13 cellular contexts compared by ENCODE assay signal in genomic region chr17:75722542-75723095, GRCh38. TPM values are rescaled to one million over a fixed set of nuclear protein-coding genes. Genes with fewer than 3 reads are reported as not detected.
DNase-seq lines count a peak whose midpoint lies in the region; ATAC-seq and TF ChIP-seq lines count a peak whose summit lies in the region.
"Had no signal": no experiment of that assay in that cellular context is flagged by ENCODE, and none has a peak within 500 bp of the region (broad histone marks: within the 10 kb centered on the region; RNA-seq: fewer than 3 reads in every experiment).

No MANE protein-coding gene starts in this region.

- no peak for TF ChIP-seq CTCF in Calu3 (IDR thresholded peaks at IDR 0.05; ENCODE audit: unreplicated experiment)
- no peak for TF ChIP-seq CTCF in body of pancreas (IDR thresholded peaks at IDR 0.05)
- no peak for TF ChIP-seq CTCF in hepatocyte (IDR thresholded peaks at IDR 0.05; ENCODE audit: poor library complexity)

- peak overlapping the region; percentile 86 for H3K4me2 ChIP-seq in hepatocyte

- intact Hi-C loops in Calu3 (cut with micrococcal nuclease; ENCODE audit: unreplicated experiment), result loop anchor here (5.0 kb wide), 1 partner anchor 45 kb away; no protein-coding TSS in a partner anchor
- intact Hi-C loops in body of pancreas (cut with DNase I), result no loop called here

- peaks cover 0 to 2% of the 10 kb centered on the region in 2 donors for H3K36me3 ChIP-seq in body of pancreas (replicated peaks in 1 of 2; ENCODE audit: insufficient read depth in 1 of 2, low read depth in 2 of 2)
- no peaks in the 10 kb centered on the region for H3K36me3 ChIP-seq in hepatocyte (replicated peaks; ENCODE audit: insufficient read depth, low read depth)

- H3K36me3 Mint-ChIP-seq in Calu3 (ENCODE audit: insufficient read depth, unreplicated experiment), result peaks cover 64% of the 10 kb centered on the region
- H3K36me3 Mint-ChIP-seq: naive B cell had no signal

- H3K4me3 Mint-ChIP-seq in Calu3 (ENCODE audit: low read depth, unreplicated experiment), result peak overlapping the region; percentile 99

- no peak for TF ChIP-seq POLR2A in body of pancreas (IDR thresholded peaks at IDR 0.05)

- 90 to 91% methylated on average over 6 to 9 of the region's 9 CpGs for WGBS in body of pancreas, 2 donors
- WGBS in hepatocyte (ENCODE audit: low lambda C conversion rate, missing lambda C conversion rate), result 90% methylated on average over 9 of the region's 9 CpGs

- H3K27ac ChIP-seq in body of pancreas (peak overlapping the region in 3 of 4 donors; percentile 72 to 89 (median 88)), hepatocyte (peak overlapping the region; percentile 89), skin epidermis (peak overlapping the region; percentile 20 to 96 (median 90))
- H3K27ac ChIP-seq: VCaP had no signal

- H3K9me3 Mint-ChIP-seq in Calu3 (ENCODE audit: low read depth, unreplicated experiment), result no peaks in the 10 kb centered on the region
- H3K9me3 Mint-ChIP-seq: naive B cell had no signal

- no peaks in the 10 kb centered on the region for H4K20me1 ChIP-seq in hepatocyte (ENCODE audit: insufficient read depth, poor library complexity, severe bottlenecking)

- CTCF ChIA-PET in Calu3 (lab: Charles Lee), result interaction anchor here (1.0 to 3.0 kb wide), 7 partner anchors 16 to 211 kb away, joined by 3 to 17 read pairs (median 9); partner anchors contain the start of gene SMIM5

- H3K4me1 Mint-ChIP-seq in Calu3 (ENCODE audit: low read depth, unreplicated experiment), result peaks cover 23% of the 10 kb centered on the region

- H2AFZ ChIP-seq in hepatocyte, result no peak overlapping the region

- TSS peak; percentile 94 for BruUV-seq in Calu3 (replicated peaks; lab: Mats Ljungman, UMichigan)

- peak overlapping the region; percentile 93 for H3K27ac Mint-ChIP-seq in Calu3 (ENCODE audit: unreplicated experiment)
- H3K27ac Mint-ChIP-seq: naive B cell had no signal

- DNase-seq in Calu3 (no peak), body of pancreas (no peak), hepatocyte (ENCODE audit: low spot score) (no peak), NCI-H2107 treated with DMSO at 0.1 percent for 48 hours (lab: John Stamatoyannopoulos, UW; ENCODE audit: unreplicated experiment) (no peak), RPMI8226 (no peak), DMS114 treated with DMSO at 0.1 percent for 48 hours (lab: John Stamatoyannopoulos, UW; ENCODE audit: unreplicated experiment) (no peak), Kasumi-1 (lab: John Stamatoyannopoulos, UW) (no peak)
- DNase-seq: activated naive CD4-positive, alpha-beta T cell; cerebellar nuclear complex; HCEC 1CT; naive B cell had no signal

- H3K27me3 ChIP-seq in body of pancreas, result no peaks in the 10 kb centered on the region
- peaks cover 3% of the 10 kb centered on the region for H3K27me3 ChIP-seq in hepatocyte

- H3K4me3 ChIP-seq in body of pancreas (no peak overlapping the region), hepatocyte (no peak overlapping the region), skin epidermis (peak overlapping the region; percentile 43 to 59 (median 52))

- peaks cover 21% of the 10 kb centered on the region for H3K4me1 ChIP-seq in body of pancreas
- H3K4me1 ChIP-seq in hepatocyte (ENCODE audit: insufficient read depth), result peaks cover 4% of the 10 kb centered on the region

- no peaks in the 10 kb centered on the region for H3K9me3 ChIP-seq in body of pancreas
- H3K9me3 ChIP-seq in hepatocyte (ENCODE audit: low read depth), result no peaks in the 10 kb centered on the region

- H3K79me2 ChIP-seq in hepatocyte, result peaks cover 9% of the 10 kb centered on the region

- no peak for ATAC-seq in body of pancreas

- H3K27me3 Mint-ChIP-seq in Calu3 (ENCODE audit: unreplicated experiment), result no peaks in the 10 kb centered on the region

- H3K9me2 ChIP-seq in hepatocyte (replicated peaks; ENCODE audit: insufficient read depth), result no peaks in the 10 kb centered on the region

RNA-seq across cellular contexts. Expression of gene ITGB4, which starts 1.4 kb away (rescaled TPM):
- total RNA-seq in Calu3 (2022) (253 and 301 TPM in 2 replicates), body of pancreas (10 to 100 TPM; 25.1 to 33.7 TPM), hepatocyte (11.5 and 15.7 TPM in 2 replicates)
- polyA plus RNA-seq in hepatocyte, result 19.4 and 23.5 TPM in 2 replicates

RNA-seq across cellular contexts. Expression of gene GALK1, which starts 42.4 kb away (rescaled TPM):
- 20.4 and 20.5 TPM in 2 replicates for total RNA-seq in Calu3 (2022)
- 10 to 100 TPM; 27.4 to 27.5 TPM for total RNA-seq in body of pancreas
- total RNA-seq in hepatocyte, result 63.7 and 76.4 TPM in 2 replicates
- polyA plus RNA-seq in hepatocyte, result 139 and 161 TPM in 2 replicates

RNA-seq across cellular contexts. Expression of gene SAP30BP, which starts 55.5 kb away (rescaled TPM):
- 96.4 and 98.4 TPM in 2 replicates for total RNA-seq in Calu3 (2022)
- 10 to 100 TPM; 47.2 to 73.8 TPM for total RNA-seq in body of pancreas
- total RNA-seq in hepatocyte, result 59.3 and 67.5 TPM in 2 replicates
- 89.9 and 110 TPM in 2 replicates for polyA plus RNA-seq in hepatocyte

RNA-seq across cellular contexts. Expression of gene RECQL5, which starts 55.7 kb away (rescaled TPM):
- 71.3 and 87.3 TPM in 2 replicates for total RNA-seq in Calu3 (2022)
- 10 to 100 TPM in 1 of 2 donors, 1 to 10 TPM in 1; 8.6 to 38.6 TPM for total RNA-seq in body of pancreas
- total RNA-seq in hepatocyte, result 11.8 and 23.1 TPM in 2 replicates
- polyA plus RNA-seq in hepatocyte, result 44.4 and 79.6 TPM in 2 replicates

Comparison
In these comparisons a context has a peak if more than half of its experiments do, and no peak if none do; other contexts are left out.
1. H3K4me3 ChIP-seq: peak in skin epidermis (7 of 7); none in body of pancreas (0 of 2) and hepatocyte (single experiment).
2. Peak in every context shown above with its lines, with median percentiles within 50 percentile points of each other: H3K27ac ChIP-seq.